9 cellular contexts compared by ENCODE assay signal in the genomic region with DNA sequence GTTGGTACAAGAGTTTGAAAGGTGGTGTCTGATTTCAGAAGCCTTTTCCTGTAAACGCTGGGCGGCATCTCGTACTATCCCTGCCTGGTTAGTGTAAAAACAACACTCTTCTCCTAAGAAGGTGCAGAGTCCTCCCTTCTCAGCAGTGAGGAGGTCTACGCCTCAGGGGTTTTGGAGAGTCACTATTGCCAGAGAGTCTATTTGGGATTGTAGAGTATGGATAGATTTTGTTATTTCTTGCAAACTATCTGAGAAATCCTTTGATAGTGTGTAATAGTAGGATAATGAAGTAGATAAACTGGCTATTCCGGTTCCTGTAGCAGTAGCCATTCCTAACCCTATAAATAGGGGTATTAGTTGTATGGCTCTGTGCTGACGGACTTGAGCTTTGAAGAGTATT. TPM values are rescaled to one million over a fixed set of nuclear protein-coding genes. Genes with fewer than 3 reads are reported as not detected.
"Had no signal": no experiment of that assay in that cellular context is flagged by ENCODE, and none has a peak within 500 bp of the region (broad histone marks: within the 10 kb centered on the region; RNA-seq: fewer than 3 reads in every experiment).

No MANE protein-coding gene starts in this region.

RNA-seq across cellular contexts. Expression of gene IGSF6, which starts 21.5 kb away (rescaled TPM):
- total RNA-seq: chondrocyte, endothelial cell of umbilical vein, fibroblast of lung, mammary epithelial cell had no signal
- polyA plus RNA-seq: endothelial cell of umbilical vein, fibroblast of lung, mammary epithelial cell, neural cell had no signal

RNA-seq across cellular contexts. Expression of gene OTOA, which starts 32.9 kb away (rescaled TPM):
- total RNA-seq: colonic mucosa, right atrium auricular region, vagina had no signal
- polyA plus RNA-seq: endothelial cell of umbilical vein, fibroblast of lung, pancreas had no signal
